In genomic region chr6:36717231-36717825, GRCh38 we compare ENCODE assay signal across 22 cellular contexts. TPM values are rescaled to one million over a fixed set of nuclear protein-coding genes. Genes with fewer than 3 reads are reported as not detected.
"Had no signal": no experiment of that assay in that cellular context is flagged by ENCODE, and none has a peak within 500 bp of the region (broad histone marks: within the 10 kb centered on the region; RNA-seq: fewer than 3 reads in every experiment).

No MANE protein-coding gene starts in this region.

- H3K79me2 ChIP-seq: hepatocyte had no signal

- FAIRE-seq: kidney had no signal

- H3K4me2 ChIP-seq: hepatocyte had no signal

- H3K4me1 ChIP-seq: gastroesophageal sphincter, left ventricle myocardium inferior, upper lobe of left lung had no signal

- H3K27me3 Mint-ChIP-seq: activated B cell treated with CpG ODN at 0.5 μM for 24 hours had no signal

- ATAC-seq: activated CD8-positive, alpha-beta memory T cell treated with anti-CD3 and anti-CD28 coated beads, Interleukin-2, amount 10 ng/mL, durations not matched to agents 7 days and 5 days; activated T-cell treated with anti-CD3 and anti-CD28 coated beads, Interleukin-2, amount 50 U/mL, for 4 hours; gastroesophageal sphincter; right cardiac atrium; SK-N-SH treated with all-trans-retinoic acid at 6 μM for 48 hours; stimulated activated naive CD8-positive, alpha-beta T cell treated with anti-CD3 and anti-CD28 coated beads, Interleukin-15, Interleukin-2, amounts not matched to agents 100 U/mL and 50 U/mL, for 24 hours had no signal

- H3K9me3 ChIP-seq: gastroesophageal sphincter, left ventricle myocardium inferior, neutrophil, suprapubic skin, upper lobe of left lung had no signal

- H3K36me3 ChIP-seq: gastroesophageal sphincter, left ventricle myocardium inferior, suprapubic skin, upper lobe of left lung had no signal

- H3K9me3 Mint-ChIP-seq: activated B cell treated with CpG ODN at 0.5 μM for 24 hours; activated T-cell treated with anti-CD3 and anti-CD28 coated beads, Interleukin-2, amount 50 U/mL, for 4 hours; T-helper 1 cell treated with Interleukin-12 subunit alpha and Interleukin-12 subunit beta and Interleukin-4 antibody, amounts not matched to agents 30 μg/mL and 1 μg/mL, for 36 hours had no signal

- H3K27ac Mint-ChIP-seq: activated B cell treated with CpG ODN at 0.5 μM for 24 hours; activated CD8-positive, alpha-beta memory T cell treated with anti-CD3 and anti-CD28 coated beads, Interleukin-2, amount 10 ng/mL, durations not matched to agents 7 days and 5 days; progenitor cell of endocrine pancreas; T-helper 1 cell treated with Interleukin-12 subunit alpha and Interleukin-12 subunit beta and Interleukin-4 antibody, amounts not matched to agents 30 μg/mL and 1 μg/mL, for 36 hours had no signal

- H3K36me3 Mint-ChIP-seq: activated CD8-positive, alpha-beta memory T cell treated with anti-CD3 and anti-CD28 coated beads, Interleukin-2, amount 10 ng/mL, durations not matched to agents 7 days and 5 days had no signal

- H3K4me1 Mint-ChIP-seq: activated CD8-positive, alpha-beta memory T cell treated with anti-CD3 and anti-CD28 coated beads, Interleukin-2, amount 10 ng/mL, durations not matched to agents 7 days and 5 days had no signal

- DNase-seq: activated B cell treated with CpG ODN at 0.5 μM for 24 hours; activated CD4-positive, alpha-beta T cell treated with anti-CD3 and anti-CD28 coated beads, Interleukin-2, amount 50 U/mL, for 4 hours; activated CD8-positive, alpha-beta memory T cell treated with anti-CD3 and anti-CD28 coated beads, Interleukin-2, amount 10 ng/mL, durations not matched to agents 7 days and 5 days; activated T-cell treated with anti-CD3 and anti-CD28 coated beads, Interleukin-2, amount 50 U/mL, for 4 hours; central memory CD4-positive, alpha-beta T cell; cortex of kidney; effector memory CD4-positive, alpha-beta T cell; kidney; left ventricle myocardium inferior; stimulated activated CD4-positive, alpha-beta T cell treated with anti-CD3 and anti-CD28 coated beads, Interleukin-1b, Interleukin-23, amount 100 ng/mL, for 48 hours; stimulated activated naive CD8-positive, alpha-beta T cell treated with anti-CD3 and anti-CD28 coated beads, Interleukin-15, Interleukin-2, amounts not matched to agents 100 U/mL and 50 U/mL, for 24 hours had no signal

- H3K4me3 ChIP-seq: gastroesophageal sphincter, hepatocyte, left ventricle myocardium inferior, suprapubic skin, upper lobe of left lung had no signal

- H3K27ac ChIP-seq: epithelial cell of prostate, gastroesophageal sphincter, hepatocyte, left ventricle myocardium inferior, neutrophil, suprapubic skin, upper lobe of left lung had no signal

- H3K4me3 Mint-ChIP-seq: activated B cell treated with CpG ODN at 0.5 μM for 24 hours; activated CD8-positive, alpha-beta memory T cell treated with anti-CD3 and anti-CD28 coated beads, Interleukin-2, amount 10 ng/mL, durations not matched to agents 7 days and 5 days; activated T-cell treated with anti-CD3 and anti-CD28 coated beads, Interleukin-2, amount 50 U/mL, for 4 hours; T-helper 1 cell treated with Interleukin-12 subunit alpha and Interleukin-12 subunit beta and Interleukin-4 antibody, amounts not matched to agents 30 μg/mL and 1 μg/mL, for 36 hours had no signal

- H2AFZ ChIP-seq: hepatocyte had no signal

- H3K27me3 ChIP-seq: gastroesophageal sphincter, hepatocyte, neutrophil, suprapubic skin, upper lobe of left lung had no signal

RNA-seq across cellular contexts. Expression of gene RAB44, which starts 19.7 kb away (rescaled TPM):
- total RNA-seq: activated CD8-positive, alpha-beta memory T cell treated with anti-CD3 and anti-CD28 coated beads, Interleukin-2, amount 10 ng/mL, durations not matched to agents 7 days and 5 days; hepatocyte; myocyte; progenitor cell of endocrine pancreas had no signal
